In genomic region chr6:43433148-43433547, GRCh38 we compare ENCODE assay signal across 26 cellular contexts. TPM values are rescaled to one million over a fixed set of nuclear protein-coding genes. Genes with fewer than 3 reads are reported as not detected.
"Had no signal": no experiment of that assay in that cellular context is flagged by ENCODE, and none has a peak within 500 bp of the region (broad histone marks: within the 10 kb centered on the region; RNA-seq: fewer than 3 reads in every experiment).

No MANE protein-coding gene starts in this region.

- FAIRE-seq: endometrium, islet of Langerhans, keratinocyte had no signal

- H3K4me3 ChIP-seq: colonic mucosa, esophagus squamous epithelium, gastrocnemius medialis, heart right ventricle, left lung, lower lobe of right lung had no signal

- H3K36me3 ChIP-seq: colonic mucosa had no signal

- H3K9me3 ChIP-seq: colonic mucosa, esophagus squamous epithelium, gastrocnemius medialis, heart right ventricle, left lung, lower lobe of right lung had no signal

- ATAC-seq: effector memory CD8-positive, alpha-beta T cell; esophagus mucosa; gastrocnemius medialis; heart right ventricle; left cardiac atrium; left lung; left ventricle myocardium superior; lower lobe of right lung had no signal

- H3K27me3 ChIP-seq: colonic mucosa, esophagus squamous epithelium, gastrocnemius medialis, heart right ventricle, left lung had no signal

- H3K27ac ChIP-seq: colonic mucosa, epithelial cell of prostate, gastrocnemius medialis, left lung, lower lobe of right lung had no signal

- DNase-seq: colonic mucosa; cortex of kidney; effector CD8-positive, alpha-beta T cell; effector memory CD8-positive, alpha-beta T cell; endodermal cell; erythroblast; esophagus squamous epithelium; foreskin fibroblast; foreskin melanocyte; gastrocnemius medialis; glutamatergic neuron; head of caudate nucleus; heart right ventricle; hippocampal formation; left cardiac atrium; left lung; left ventricle myocardium superior; lower lobe of right lung; mesenchymal stem cell; midbrain had no signal

RNA-seq across cellular contexts. Expression of gene DLK2, which starts 22.2 kb away (rescaled TPM):
- total RNA-seq: endodermal cell, kidney epithelial cell had no signal
